Comparison of ENCODE assay signal across 24 cellular contexts in the genomic region with DNA sequence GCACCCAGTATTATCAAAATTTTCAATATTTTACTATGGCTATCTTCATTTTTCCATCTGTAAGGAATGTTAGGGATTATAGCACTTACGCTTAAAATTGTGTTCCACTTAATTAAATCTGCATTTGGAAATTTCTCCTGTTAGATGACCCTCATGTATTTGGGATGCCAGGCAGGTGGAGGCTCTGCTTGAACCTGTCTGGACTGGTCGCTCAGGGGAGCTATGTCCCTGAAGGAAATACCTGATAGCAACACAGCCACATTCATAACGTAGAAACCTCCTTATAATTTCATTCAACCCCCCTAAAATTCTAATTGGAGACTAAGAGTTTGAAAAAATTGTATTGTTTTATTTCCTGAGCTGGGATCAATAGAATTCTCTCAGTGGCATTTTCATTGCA.
DNase-seq lines count a peak whose midpoint lies in the region; ATAC-seq and TF ChIP-seq lines count a peak whose summit lies in the region.
"Had no signal": no experiment of that assay in that cellular context is flagged by ENCODE, and none has a peak within 500 bp of the region (broad histone marks: within the 10 kb centered on the region; RNA-seq: fewer than 3 reads in every experiment).

No MANE protein-coding gene starts in this region.

- POLR2A ChIA-PET in MCF 10A (lab: Yijun Ruan, JAX) (no interaction called here), WTC11 (lab: Charles Lee) (no interaction called here)

- no peak overlapping the region for H3K9ac ChIP-seq in mammary epithelial cell (ENCODE audit: insufficient read depth, low read length)
- no peak overlapping the region for H3K9ac ChIP-seq in GM23248
- H3K9ac ChIP-seq: BLaER1 treated with 17β-estradiol and CSF1 and Interleukin-3, amounts not matched to agents 10 nM and 100 nM had no signal

- no peaks in the 10 kb centered on the region for H3F3A ChIP-seq in GM23248 (ENCODE audit: insufficient read depth)

- H3K9me3 ChIP-seq in mammary epithelial cell (replicated peaks; ENCODE audit: insufficient read depth, low read length) (no peaks in the 10 kb centered on the region), GM23248 (ENCODE audit: low read depth) (no peaks in the 10 kb centered on the region)
- H3K9me3 ChIP-seq: A549; BE2C; BLaER1 treated with 17β-estradiol and CSF1 and Interleukin-3, amounts not matched to agents 10 nM and 100 nM had no signal

- H3K9me2 ChIP-seq in GM23248 (ENCODE audit: insufficient read depth): no peaks in the 10 kb centered on the region

- no peaks in the 10 kb centered on the region for H3K4me1 Mint-ChIP-seq in MCF 10A (ENCODE audit: insufficient read depth, unreplicated experiment)
- peaks cover 63% of the 10 kb centered on the region for H3K4me1 Mint-ChIP-seq in WTC11
- no peaks in the 10 kb centered on the region for H3K4me1 Mint-ChIP-seq in nephron
- H3K4me1 Mint-ChIP-seq: CD14-positive monocyte; CD8-positive, alpha-beta memory T cell had no signal

- peaks cover 83% of the 10 kb centered on the region for H3K27me3 Mint-ChIP-seq in MCF 10A (ENCODE audit: insufficient read depth, unreplicated experiment)
- H3K27me3 Mint-ChIP-seq in WTC11 (ENCODE audit: low read depth): no peaks in the 10 kb centered on the region
- H3K27me3 Mint-ChIP-seq in nephron (ENCODE audit: low read depth): no peaks in the 10 kb centered on the region
- H3K27me3 Mint-ChIP-seq: CD4-positive, alpha-beta T cell; CD8-positive, alpha-beta memory T cell had no signal

- in situ Hi-C loops in mammary epithelial cell (cut with MboI; ENCODE audit: low sequenced_read_pairs in 2 of 2) (no loop called here), GM23248 (cut with MboI) (no loop called here)

- CTCF ChIA-PET in mammary epithelial cell (lab: Charles Lee; ENCODE audit: low non-redundant PET): no interaction called here
- CTCF ChIA-PET in MCF 10A (lab: Yijun Ruan, JAX): no interaction called here
- CTCF ChIA-PET in WTC11 (lab: Charles Lee): interaction anchor here (1.2 kb wide), 1 partner anchor 193 kb away, joined by 5 read pairs; no protein-coding TSS in a partner anchor

- H3K4me3 ChIP-seq in mammary epithelial cell (replicated peaks in 1 of 3; ENCODE audit: insufficient read depth in 1 of 3, low read depth in 2 of 3, low read length in 3 of 3) (no peak overlapping the region), epithelial cell of esophagus (ENCODE audit: low read length) (no peak overlapping the region), GM23248 (no peak overlapping the region)
- H3K4me3 ChIP-seq: A549; BLaER1 treated with 17β-estradiol and CSF1 and Interleukin-3, amounts not matched to agents 10 nM and 100 nM; GM12878 had no signal

- H3K27ac ChIP-seq in mammary epithelial cell (ENCODE audit: insufficient read depth, low read depth, low read length) (no peak overlapping the region), GM23248 (no peak overlapping the region)
- H3K27ac ChIP-seq: A549; BLaER1 treated with 17β-estradiol and CSF1 and Interleukin-3, amounts not matched to agents 10 nM and 100 nM had no signal

- no peak for TF ChIP-seq CTCF in mammary epithelial cell (conservative IDR thresholded peaks at IDR 0.05 in 1 of 2, IDR thresholded peaks at IDR 0.05 in 1 of 2; ENCODE audit: extremely low read depth in 1 of 2, insufficient read depth in 1 of 2, low read depth in 1 of 2, low read length in 2 of 2)
- TF ChIP-seq CTCF in MCF 10A (IDR thresholded peaks at IDR 0.05; ENCODE audit: unreplicated experiment): no peak
- no peak for TF ChIP-seq CTCF in WTC11 (IDR thresholded peaks at IDR 0.05)
- TF ChIP-seq CTCF in epithelial cell of esophagus (IDR thresholded peaks at IDR 0.05; ENCODE audit: insufficient read depth, low read depth, low read length, missing control alignments): no peak
- TF ChIP-seq CTCF in nephron (IDR thresholded peaks at IDR 0.05; ENCODE audit: unreplicated experiment in 3 of 3): no peak

- H3K36me3 Mint-ChIP-seq in MCF 10A (ENCODE audit: insufficient read depth, unreplicated experiment): no peaks in the 10 kb centered on the region
- no peaks in the 10 kb centered on the region for H3K36me3 Mint-ChIP-seq in WTC11
- H3K36me3 Mint-ChIP-seq in nephron (ENCODE audit: low read depth): no peaks in the 10 kb centered on the region
- H3K36me3 Mint-ChIP-seq: CD14-positive monocyte; CD8-positive, alpha-beta memory T cell had no signal

- H3K4me1 ChIP-seq in mammary epithelial cell (ENCODE audit: insufficient read depth, low read length) (peaks cover 5% of the 10 kb centered on the region), GM23248 (ENCODE audit: insufficient read depth) (no peaks in the 10 kb centered on the region)
- H3K4me1 ChIP-seq: A549, BE2C had no signal

- no peaks in the 10 kb centered on the region for H3K36me3 ChIP-seq in mammary epithelial cell (ENCODE audit: insufficient read depth, low read length)
- H3K36me3 ChIP-seq in GM23248 (ENCODE audit: low read depth): no peaks in the 10 kb centered on the region
- H3K36me3 ChIP-seq: BE2C; BLaER1 treated with 17β-estradiol and CSF1 and Interleukin-3, amounts not matched to agents 10 nM and 100 nM had no signal

- H3K27ac Mint-ChIP-seq in MCF 10A (ENCODE audit: low read depth, unreplicated experiment): no peak overlapping the region
- 0 out of 2 replicates have a peak overlapping the region, but pooled peaks have one; percentile 13 for H3K27ac Mint-ChIP-seq in WTC11
- H3K27ac Mint-ChIP-seq in nephron: peak overlapping the region in 2 of 3 experiments; percentile 14 to 95
- H3K27ac Mint-ChIP-seq: CD14-positive monocyte; CD4-positive, alpha-beta T cell; CD8-positive, alpha-beta memory T cell had no signal

- peaks cover 2% of the 10 kb centered on the region for H3K27me3 ChIP-seq in mammary epithelial cell (ENCODE audit: insufficient read depth, low read length)
- no peaks in the 10 kb centered on the region for H3K27me3 ChIP-seq in GM23248 (replicated peaks; ENCODE audit: insufficient read depth)
- H3K27me3 ChIP-seq: BE2C; BLaER1 treated with 17β-estradiol and CSF1 and Interleukin-3, amounts not matched to agents 10 nM and 100 nM had no signal

- 0% methylated on average over 3 of the region's 3 CpGs for WGBS in mammary epithelial cell (ENCODE audit: low coverage, missing lambda C conversion rate)
- WGBS in GM23248 (ENCODE audit: low coverage in 1 of 2, low lambda C conversion rate in 2 of 2, missing lambda C conversion rate in 2 of 2), 2 experiments: 31 to 34% methylated on average over 3 of the region's 3 CpGs

- peak overlapping the region; percentile 22 for H3K4me2 ChIP-seq in mammary epithelial cell (ENCODE audit: insufficient read depth, low read depth, low read length)
- no peak overlapping the region for H3K4me2 ChIP-seq in GM23248 (ENCODE audit: unreplicated experiment)
- H3K4me2 ChIP-seq: A549; BLaER1 treated with 17β-estradiol and CSF1 and Interleukin-3, amounts not matched to agents 10 nM and 100 nM had no signal

- no peak overlapping the region for H3K4me3 Mint-ChIP-seq in MCF 10A (ENCODE audit: unreplicated experiment)
- no peak overlapping the region for H3K4me3 Mint-ChIP-seq in WTC11
- H3K4me3 Mint-ChIP-seq in nephron: no peak overlapping the region
- H3K4me3 Mint-ChIP-seq: CD14-positive monocyte; CD4-positive, alpha-beta T cell; CD8-positive, alpha-beta memory T cell; H9 had no signal

- dilution Hi-C loops in mammary epithelial cell (cut with HindIII; ENCODE audit: low sequenced_read_pairs): no loop called here

- intact Hi-C loops in mammary epithelial cell (cut with micrococcal nuclease): no loop called here
- intact Hi-C loops in MCF 10A (cut with micrococcal nuclease): no loop called here

- no TSS peak for BruUV-seq in mammary epithelial cell (replicated peaks; lab: Mats Ljungman, UMichigan)
- no TSS peak for BruUV-seq in MCF 10A (replicated peaks; lab: Mats Ljungman, UMichigan)

- no peaks in the 10 kb centered on the region for H3K9me3 Mint-ChIP-seq in MCF 10A (ENCODE audit: unreplicated experiment)
- H3K9me3 Mint-ChIP-seq in WTC11: no peaks in the 10 kb centered on the region
- H3K9me3 Mint-ChIP-seq in nephron: no peaks in the 10 kb centered on the region
- H3K9me3 Mint-ChIP-seq: CD14-positive monocyte, H9 had no signal

- no peak for ATAC-seq in WTC11
- ATAC-seq: A549, GM12878, HCT116 had no signal

- DNase-seq in mammary epithelial cell: no peak
- DNase-seq in MCF 10A (ENCODE audit: unreplicated experiment): no peak
- no peak for DNase-seq in WTC11 (ENCODE audit: low spot score)
- DNase-seq in epithelial cell of esophagus (ENCODE audit: low read depth): peak; percentile 55
- no peak for DNase-seq in HUDEP-2 (lab: John Stamatoyannopoulos, UW; ENCODE audit: unreplicated experiment in 76 of 76)
- no peak for DNase-seq in stimulated activated CD4-positive, alpha-beta T cell treated with anti-CD3 and anti-CD28 coated beads, Interleukin-2, amount 100 ng/mL, for 24 hours
- no peak for DNase-seq in GM23248
- DNase-seq: 8988T; ACHN; AML-193; BE2C; CD4-positive, alpha-beta T cell; CD8-positive, alpha-beta memory T cell; DMS 273 treated with DMSO at 0.1 percent for 48 hours; DMS79; EL; GDM1; H9 had no signal

- H2AFZ ChIP-seq in mammary epithelial cell (ENCODE audit: low read depth, low read length) (no peak overlapping the region), GM23248 (no peak overlapping the region)

- H4K20me1 ChIP-seq in mammary epithelial cell (ENCODE audit: insufficient read depth, low read length) (no peaks in the 10 kb centered on the region), GM23248 (ENCODE audit: insufficient read depth) (no peaks in the 10 kb centered on the region)
- H4K20me1 ChIP-seq: BLaER1 treated with 17β-estradiol and CSF1 and Interleukin-3, amounts not matched to agents 10 nM and 100 nM had no signal

- no peaks in the 10 kb centered on the region for H3K79me2 ChIP-seq in mammary epithelial cell (ENCODE audit: insufficient read depth, low read length)
- H3K79me2 ChIP-seq in GM23248 (ENCODE audit: insufficient read depth): no peaks in the 10 kb centered on the region

TF ChIP-seq in WTC11, 78 proteins besides CTCF, POLR2A, EP300 and RAD21 (continues in another document):
- no peak for TF ChIP-seq ZNF671 (CRISPR knock-in tag; IDR thresholded peaks at IDR 0.05)
- no peak for TF ChIP-seq FOXP1 (CRISPR knock-in tag; IDR thresholded peaks at IDR 0.05; ENCODE audit: borderline replicate concordance)
- TF ChIP-seq, protein P1, sequence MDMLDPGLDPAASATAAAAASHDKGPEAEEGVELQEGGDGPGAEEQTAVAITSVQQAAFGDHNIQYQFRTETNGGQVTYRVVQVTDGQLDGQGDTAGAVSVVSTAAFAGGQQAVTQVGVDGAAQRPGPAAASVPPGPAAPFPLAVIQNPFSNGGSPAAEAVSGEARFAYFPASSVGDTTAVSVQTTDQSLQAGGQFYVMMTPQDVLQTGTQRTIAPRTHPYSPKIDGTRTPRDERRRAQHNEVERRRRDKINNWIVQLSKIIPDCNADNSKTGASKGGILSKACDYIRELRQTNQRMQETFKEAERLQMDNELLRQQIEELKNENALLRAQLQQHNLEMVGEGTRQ (CRISPR knock-in tag; IDR thresholded peaks at IDR 0.05): no peak
- TF ChIP-seq FOXK1 (CRISPR knock-in tag; IDR thresholded peaks at IDR 0.05): no peak
- TF ChIP-seq NFATC4 (CRISPR knock-in tag; IDR thresholded peaks at IDR 0.05): no peak
